Comparison of ENCODE assay signal across 23 cellular contexts in the genomic region with DNA sequence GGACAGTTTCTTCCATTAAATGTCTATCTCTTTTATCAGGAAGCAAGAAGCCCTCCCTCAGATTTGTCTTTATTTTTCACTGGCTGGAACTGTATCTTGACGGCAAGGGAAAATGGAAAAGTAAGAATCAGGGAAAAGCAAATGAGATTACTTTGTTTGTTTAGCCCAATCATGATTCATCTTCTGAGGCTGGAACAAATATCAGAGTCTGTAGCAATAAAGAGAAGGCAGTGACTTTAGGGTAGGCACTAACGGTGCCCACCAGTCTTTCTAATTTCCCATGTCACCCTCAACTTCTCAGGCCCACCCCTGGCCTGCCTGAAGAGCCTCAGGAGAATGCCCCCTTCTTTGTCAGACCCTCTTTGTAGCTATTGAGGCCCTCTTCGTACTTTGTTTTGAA. TPM values are rescaled to one million over a fixed set of nuclear protein-coding genes. Genes with fewer than 3 reads are reported as not detected.
DNase-seq lines count a peak whose midpoint lies in the region; ATAC-seq, FAIRE-seq and TF ChIP-seq lines count a peak whose summit lies in the region.
"Had no signal": no experiment of that assay in that cellular context is flagged by ENCODE, and none has a peak within 500 bp of the region (broad histone marks: within the 10 kb centered on the region; RNA-seq: fewer than 3 reads in every experiment).

No MANE protein-coding gene starts in this region.

- H3K4me3 ChIP-seq in SU-DHL-6 (ENCODE audit: insufficient read depth, low read length, poor library complexity, severe bottlenecking) (no peak overlapping the region), osteoblast (ENCODE audit: insufficient read depth, low read length) (no peak overlapping the region), GM23248 (no peak overlapping the region)
- H3K4me3 ChIP-seq: GM12878 had no signal

- no peak overlapping the region for H3K9ac ChIP-seq in SU-DHL-6 (ENCODE audit: low read length)
- H3K9ac ChIP-seq in GM23248 = no peak overlapping the region

- H3F3A ChIP-seq in SU-DHL-6 (ENCODE audit: insufficient read depth) (no peaks in the 10 kb centered on the region), GM23248 (ENCODE audit: insufficient read depth) (no peaks in the 10 kb centered on the region)

- no peak for ATAC-seq in HG02763 (IDR thresholded peaks at IDR 0.05; ENCODE audit: unreplicated experiment)
- ATAC-seq: GM12878, HCT116 had no signal

- H2AFZ ChIP-seq in SU-DHL-6 (ENCODE audit: low read depth, low read length, severe bottlenecking) (peak overlapping the region; percentile 26), osteoblast (ENCODE audit: low read length) (no peak overlapping the region), GM23248 (no peak overlapping the region)

- in situ Hi-C loops in GM23248 (cut with MboI) = no loop called here

- H3K4me2 ChIP-seq in SU-DHL-6 (ENCODE audit: low read depth, low read length, poor library complexity, severe bottlenecking) (no peak overlapping the region), osteoblast (ENCODE audit: insufficient read depth, low read length) (no peak overlapping the region), GM23248 (ENCODE audit: unreplicated experiment) (no peak overlapping the region)

- H3K9me3 Mint-ChIP-seq in HFFc6 = no peaks in the 10 kb centered on the region
- H3K9me3 Mint-ChIP-seq: CD4-positive, alpha-beta T cell had no signal

- H3K9me2 ChIP-seq in SU-DHL-6 (replicated peaks; ENCODE audit: insufficient read depth, low read length) = no peaks in the 10 kb centered on the region
- no peaks in the 10 kb centered on the region for H3K9me2 ChIP-seq in GM23248 (ENCODE audit: insufficient read depth)

- H3K27ac ChIP-seq in SU-DHL-6 (ENCODE audit: low read depth, low read length) = no peak overlapping the region
- no peak overlapping the region for H3K27ac ChIP-seq in osteoblast (ENCODE audit: low read depth, low read length)
- H3K27ac ChIP-seq in GM23248 = no peak overlapping the region
- H3K27ac ChIP-seq: C4-2B had no signal

- H3K27me3 Mint-ChIP-seq in HFFc6 (ENCODE audit: insufficient read depth) = peaks cover 46% of the 10 kb centered on the region
- H3K27me3 Mint-ChIP-seq: CD4-positive, alpha-beta T cell had no signal

- H3K4me3 Mint-ChIP-seq in HFFc6 = peak overlapping the region; percentile 73; the same call in 1 of the 2 replicates
- H3K4me3 Mint-ChIP-seq: CD4-positive, alpha-beta T cell had no signal

- H3K79me2 ChIP-seq in SU-DHL-6 (ENCODE audit: insufficient read depth, low read length) (no peaks in the 10 kb centered on the region), osteoblast (ENCODE audit: insufficient read depth, low read length) (no peaks in the 10 kb centered on the region), GM23248 (ENCODE audit: insufficient read depth) (no peaks in the 10 kb centered on the region)

- no peak for FAIRE-seq in GM19239 (lab: Jason Lieb, UNC)
- FAIRE-seq: A204.1, D721Med, GM12878 had no signal

- H4K20me1 ChIP-seq in SU-DHL-6 (ENCODE audit: low read depth, low read length) (no peaks in the 10 kb centered on the region), osteoblast (ENCODE audit: insufficient read depth, low read length) (no peaks in the 10 kb centered on the region), GM23248 (ENCODE audit: insufficient read depth) (no peaks in the 10 kb centered on the region)

- H3K27ac Mint-ChIP-seq in HFFc6 = peak overlapping the region; percentile 32; the same call in 1 of the 2 replicates
- H3K27ac Mint-ChIP-seq: CD4-positive, alpha-beta T cell had no signal

- H3K9me3 ChIP-seq in SU-DHL-6 (ENCODE audit: insufficient read depth, low read length) (no peaks in the 10 kb centered on the region), osteoblast (ENCODE audit: low read depth, low read length) (no peaks in the 10 kb centered on the region), GM23248 (ENCODE audit: low read depth) (no peaks in the 10 kb centered on the region)
- H3K9me3 ChIP-seq: Caco-2 had no signal

- H3K4me1 ChIP-seq in osteoblast (ENCODE audit: insufficient read depth, low read length) (no peaks in the 10 kb centered on the region), GM23248 (ENCODE audit: insufficient read depth) (no peaks in the 10 kb centered on the region)

- 31 to 39% methylated on average over 3 of the region's 3 CpGs for WGBS in GM23248 (ENCODE audit: low coverage in 1 of 2, low lambda C conversion rate in 2 of 2, missing lambda C conversion rate in 2 of 2), 2 experiments

- H3K36me3 Mint-ChIP-seq in HFFc6 (ENCODE audit: low read depth) = no peaks in the 10 kb centered on the region

- H3K36me3 ChIP-seq in SU-DHL-6 (ENCODE audit: low read length) = no peaks in the 10 kb centered on the region
- no peaks in the 10 kb centered on the region for H3K36me3 ChIP-seq in osteoblast (ENCODE audit: insufficient read depth, low read length)
- no peaks in the 10 kb centered on the region for H3K36me3 ChIP-seq in GM23248 (ENCODE audit: low read depth)

- TF ChIP-seq CTCF in HFFc6 (IDR thresholded peaks at IDR 0.05) = no peak
- TF ChIP-seq CTCF in SU-DHL-6 (IDR thresholded peaks at IDR 0.05; ENCODE audit: insufficient read depth, low read length, poor library complexity, severe bottlenecking) = no peak
- no peak for TF ChIP-seq CTCF in osteoblast (IDR thresholded peaks at IDR 0.05; ENCODE audit: extremely low read depth, low read depth, low read length)

- peaks cover 28% of the 10 kb centered on the region for H3K4me1 Mint-ChIP-seq in HFFc6 (ENCODE audit: low read depth)

- H3K27me3 ChIP-seq in SU-DHL-6 (ENCODE audit: low read length) (no peaks in the 10 kb centered on the region), osteoblast (ENCODE audit: insufficient read depth, low read length) (peaks cover 21% of the 10 kb centered on the region), GM23248 (replicated peaks; ENCODE audit: insufficient read depth) (peaks cover 26% of the 10 kb centered on the region)

- DNase-seq in DMS53 (lab: John Stamatoyannopoulos, UW) (peak; percentile 60), HFFc6 (no peak), osteoblast (ENCODE audit: insufficient read length, low spot score, missing footprints) (peak; percentile 45), GM23248 (no peak), GM19239 (ENCODE audit: insufficient read length, low spot score) (no peak)
- DNase-seq: AML-193; Caco-2; CD4-positive, alpha-beta T cell; DMS153; DND-41; EL; GOT3; H7 had no signal

RNA-seq across cellular contexts. Expression of a gene that starts 36.3 kb away (rescaled TPM):
- total RNA-seq in HFFc6 (2021; fragmentation: NEBNext Ultra II Directional; extraction: Animal tissue kit (Norgen Biotek cat#: 25700)) = not detected
- under 0.01 TPM in 1 of 2 replicates, not detected in the other for total RNA-seq in osteoblast
- not detected in 2 replicates for total RNA-seq in GM23248 (2014; rRNA removed; shearing (Covaris generic))
- not detected in 2 replicates for polyA plus RNA-seq in GM23248 (2016; fragmentation: Nextera tagmentation; extraction: Ambion mirVana)
- total RNA-seq: G401, GM12878, H7 had no signal

RNA-seq across cellular contexts. Expression of a gene that starts 41.5 kb away (rescaled TPM):
- not detected for total RNA-seq in HFFc6 (2021; fragmentation: NEBNext Ultra II Directional; extraction: Animal tissue kit (Norgen Biotek cat#: 25700))
- not detected in 2 replicates for total RNA-seq in osteoblast
- not detected in 2 replicates for total RNA-seq in GM23248 (2014; rRNA removed; shearing (Covaris generic))
- polyA plus RNA-seq in GM23248 (2016; fragmentation: Nextera tagmentation; extraction: Ambion mirVana) = not detected in 2 replicates
- total RNA-seq: CD4-positive, alpha-beta T cell; G401; GM12878; HT-29 had no signal
- polyA plus RNA-seq: BJ, GM12878 had no signal

Comparison
In these comparisons a context has a peak if more than half of its experiments do, and no peak if none do; other contexts are left out.
1. DNase-seq: peak in DMS53 (single experiment) and osteoblast (single experiment); none in HFFc6 (single experiment), GM23248 (single experiment) and GM19239 (single experiment).